10 cellular contexts compared by ENCODE assay signal in genomic region chr11:27468643-27469332, GRCh38. TPM values are rescaled to one million over a fixed set of nuclear protein-coding genes. Genes with fewer than 3 reads are reported as not detected.
A peak's percentile ranks its signal among the peaks of the same experiment; 100 is the strongest.
DNase-seq lines count a peak whose midpoint lies in the region; ATAC-seq and TF ChIP-seq lines count a peak whose summit lies in the region.
"Had no signal": no experiment of that assay in that cellular context is flagged by ENCODE, and none has a peak within 500 bp of the region (broad histone marks: within the 10 kb centered on the region; RNA-seq: fewer than 3 reads in every experiment).

No MANE protein-coding gene starts in this region.

- DNase-seq in GM12864 (ENCODE audit: low read depth) (no peak), progenitor cell of endocrine pancreas (ENCODE audit: low spot score, unreplicated experiment) (no peak), natural killer cell (no peak), NCI-H2171 treated with DMSO at 0.1 percent for 48 hours (lab: John Stamatoyannopoulos, UW) (no peak), gastrocnemius medialis (no peak)
- no peak for DNase-seq in activated CD4-positive, alpha-beta T cell treated with anti-CD3 and anti-CD28 coated beads, Interleukin-2, amount 10 ng/mL, durations not matched to agents 7 days and 5 days

- ATAC-seq in gastroesophageal sphincter = no peak
- no peak for ATAC-seq in natural killer cell
- ATAC-seq in gastrocnemius medialis = no peak

- H3K4me3 Mint-ChIP-seq in progenitor cell of endocrine pancreas (ENCODE audit: low read depth) = peak overlapping the region; percentile 84
- H3K4me3 Mint-ChIP-seq in natural killer cell = no peak overlapping the region
- no peak overlapping the region for H3K4me3 Mint-ChIP-seq in activated CD4-positive, alpha-beta T cell treated with anti-CD3 and anti-CD28 coated beads, Interleukin-2, amount 10 ng/mL, durations not matched to agents 7 days and 5 days
- H3K4me3 Mint-ChIP-seq: activated naive CD8-positive, alpha-beta T cell had no signal

- H3K4me1 Mint-ChIP-seq in progenitor cell of endocrine pancreas (ENCODE audit: low read depth) (peaks cover 63% of the 10 kb centered on the region), natural killer cell (peaks cover 21 to 23% of the 10 kb centered on the region in 2 donors)
- H3K4me1 Mint-ChIP-seq in activated CD4-positive, alpha-beta T cell treated with anti-CD3 and anti-CD28 coated beads, Interleukin-2, amount 10 ng/mL, durations not matched to agents 7 days and 5 days = peaks cover 17% of the 10 kb centered on the region

- in situ Hi-C loops in gastrocnemius medialis (cut with MboI; ENCODE audit: low sequenced_read_pairs in 4 of 4) = no loop called here

- no peak for TF ChIP-seq EP300 in gastroesophageal sphincter (IDR thresholded peaks at IDR 0.05)

- no peaks in the 10 kb centered on the region for H3K27me3 Mint-ChIP-seq in progenitor cell of endocrine pancreas
- H3K27me3 Mint-ChIP-seq in natural killer cell (ENCODE audit: low read depth in 2 of 2) = peaks cover 23 to 45% of the 10 kb centered on the region in 2 donors
- peaks cover 48% of the 10 kb centered on the region for H3K27me3 Mint-ChIP-seq in activated CD4-positive, alpha-beta T cell treated with anti-CD3 and anti-CD28 coated beads, Interleukin-2, amount 10 ng/mL, durations not matched to agents 7 days and 5 days

- H3K36me3 ChIP-seq in gastroesophageal sphincter (no peaks in the 10 kb centered on the region), gastrocnemius medialis (no peaks in the 10 kb centered on the region)

- POLR2A ChIA-PET in activated CD4-positive, alpha-beta T cell treated with anti-CD3 and anti-CD28 coated beads, Interleukin-2, amount 10 ng/mL, durations not matched to agents 7 days and 5 days (lab: Charles Lee) = no interaction called here

- peak overlapping the region; percentile 92 for H3K27ac ChIP-seq in VCaP
- peak overlapping the region in 3 of 4 donors; percentile 13 to 61 (median 46) for H3K27ac ChIP-seq in gastroesophageal sphincter
- H3K27ac ChIP-seq in gastrocnemius medialis = peak overlapping the region in 2 of 4 donors; percentile 30 to 70
- H3K27ac ChIP-seq: HL-60 had no signal

- peaks cover 6% of the 10 kb centered on the region for H3K36me3 Mint-ChIP-seq in progenitor cell of endocrine pancreas (ENCODE audit: insufficient read depth)
- H3K36me3 Mint-ChIP-seq in natural killer cell = no peaks in the 10 kb centered on the region
- peaks cover 3% of the 10 kb centered on the region for H3K36me3 Mint-ChIP-seq in activated CD4-positive, alpha-beta T cell treated with anti-CD3 and anti-CD28 coated beads, Interleukin-2, amount 10 ng/mL, durations not matched to agents 7 days and 5 days (ENCODE audit: low read depth)
- H3K36me3 Mint-ChIP-seq: activated naive CD8-positive, alpha-beta T cell had no signal

- H3K27ac Mint-ChIP-seq in progenitor cell of endocrine pancreas (peak overlapping the region; percentile 93), natural killer cell (no peak overlapping the region)
- no peak overlapping the region for H3K27ac Mint-ChIP-seq in activated CD4-positive, alpha-beta T cell treated with anti-CD3 and anti-CD28 coated beads, Interleukin-2, amount 10 ng/mL, durations not matched to agents 7 days and 5 days
- H3K27ac Mint-ChIP-seq: activated naive CD8-positive, alpha-beta T cell had no signal

- H3K27me3 ChIP-seq in gastroesophageal sphincter = no peaks in the 10 kb centered on the region
- H3K27me3 ChIP-seq in gastrocnemius medialis = no peaks in the 10 kb centered on the region

- H3K9me3 ChIP-seq in gastroesophageal sphincter = no peaks in the 10 kb centered on the region
- H3K9me3 ChIP-seq in gastrocnemius medialis = no peaks in the 10 kb centered on the region

- no peaks in the 10 kb centered on the region for H3K9me3 Mint-ChIP-seq in progenitor cell of endocrine pancreas (ENCODE audit: low read depth)
- H3K9me3 Mint-ChIP-seq in natural killer cell = no peaks in the 10 kb centered on the region
- H3K9me3 Mint-ChIP-seq in activated CD4-positive, alpha-beta T cell treated with anti-CD3 and anti-CD28 coated beads, Interleukin-2, amount 10 ng/mL, durations not matched to agents 7 days and 5 days = no peaks in the 10 kb centered on the region

- intact Hi-C loops in natural killer cell (cut with micrococcal nuclease) = no loop called here
- intact Hi-C loops in gastrocnemius medialis (cut with DNase I; ENCODE audit: low total_unique reads) = loop anchor here (2.0 kb wide), 1 partner anchor 46 kb away; no protein-coding TSS in a partner anchor

- peak overlapping the region; percentile 25; the same call in 1 of the 2 replicates for H3K4me3 ChIP-seq in GM12864 (ENCODE audit: low read depth, low read length)
- H3K4me3 ChIP-seq in gastroesophageal sphincter = peak overlapping the region in 1 of 2 donors; percentile 5
- H3K4me3 ChIP-seq in gastrocnemius medialis = peak overlapping the region in 1 of 4 donors; percentile 0

- CTCF ChIA-PET in activated CD4-positive, alpha-beta T cell treated with anti-CD3 and anti-CD28 coated beads, Interleukin-2, amount 10 ng/mL, durations not matched to agents 7 days and 5 days (lab: Charles Lee) = interaction anchor here (0.6 kb wide), 1 partner anchor 19 kb away, joined by 3 read pairs; no protein-coding TSS in a partner anchor

- WGBS in gastroesophageal sphincter (ENCODE audit: low coverage in 1 of 2), 2 donors = 55 to 88% methylated on average over 7 of the region's 10 CpGs

- H3K4me1 ChIP-seq in gastroesophageal sphincter (peaks cover 10 to 82% (median 20%) of the 10 kb centered on the region in 3 donors), gastrocnemius medialis (peaks cover 36 to 51% of the 10 kb centered on the region in 2 donors)

- no peak for TF ChIP-seq CTCF in GM12864 (IDR thresholded peaks at IDR 0.05; ENCODE audit: low read depth, low read length, missing control alignments)
- no peak for TF ChIP-seq CTCF in VCaP (conservative IDR thresholded peaks at IDR 0.05)
- TF ChIP-seq CTCF in gastroesophageal sphincter (IDR thresholded peaks at IDR 0.05) = no peak
- TF ChIP-seq CTCF in progenitor cell of endocrine pancreas (IDR thresholded peaks at IDR 0.05; ENCODE audit: unreplicated experiment) = no peak
- no peak for TF ChIP-seq CTCF in natural killer cell (IDR thresholded peaks at IDR 0.05)
- no peak for TF ChIP-seq CTCF in gastrocnemius medialis (IDR thresholded peaks at IDR 0.05 in 4 of 5, conservative IDR thresholded peaks at IDR 0.05 in 1 of 5)

- TF ChIP-seq POLR2A in gastroesophageal sphincter (IDR thresholded peaks at IDR 0.05) (no peak), gastrocnemius medialis (IDR thresholded peaks at IDR 0.05) (no peak)

RNA-seq across cellular contexts. Expression of gene LGR4, which starts 3.8 kb away (rescaled TPM):
- 10 to 100 TPM; 21.0 to 35.9 (median 31.8) TPM for total RNA-seq in gastroesophageal sphincter
- total RNA-seq in progenitor cell of endocrine pancreas = 138 and 154 TPM in 2 replicates
- under 1 TPM; 0.08 to 0.70 (median 0.35) TPM for total RNA-seq in natural killer cell
- 10 to 100 TPM in 3 of 4 donors, 1 to 10 TPM in 1; 5.5 to 37.6 (median 11.8) TPM for total RNA-seq in gastrocnemius medialis
- under 1 TPM; 0.12 to 0.29 TPM for total RNA-seq in activated CD4-positive, alpha-beta T cell treated with anti-CD3 and anti-CD28 coated beads, Interleukin-2, amount 10 ng/mL, durations not matched to agents 7 days and 5 days

RNA-seq across cellular contexts. Expression of gene LIN7C, which starts 37.8 kb away (rescaled TPM):
- 10 to 100 TPM; 37.6 to 56.2 (median 51.1) TPM for total RNA-seq in gastroesophageal sphincter
- total RNA-seq in progenitor cell of endocrine pancreas = 36.5 and 38.2 TPM in 2 replicates
- 10 to 100 TPM; 16.4 to 25.3 (median 22.5) TPM for total RNA-seq in natural killer cell
- 10 to 100 TPM; 10.6 to 22.8 (median 13.8) TPM for total RNA-seq in gastrocnemius medialis
- total RNA-seq in activated CD4-positive, alpha-beta T cell treated with anti-CD3 and anti-CD28 coated beads, Interleukin-2, amount 10 ng/mL, durations not matched to agents 7 days and 5 days = 10 to 100 TPM; 22.3 to 24.5 TPM
